9 cellular contexts compared by ENCODE assay signal in genomic region chr7:151863386-151864079, GRCh38. TPM values are rescaled to one million over a fixed set of nuclear protein-coding genes. Genes with fewer than 3 reads are reported as not detected.
DNase-seq lines count a peak whose midpoint lies in the region; ATAC-seq and TF ChIP-seq lines count a peak whose summit lies in the region.
"Had no signal": no experiment of that assay in that cellular context is flagged by ENCODE, and none has a peak within 500 bp of the region (broad histone marks: within the 10 kb centered on the region; RNA-seq: fewer than 3 reads in every experiment).

No MANE protein-coding gene starts in this region.

- POLR2A ChIA-PET in Caco-2 (lab: Charles Lee): no interaction called here

- H3K4me1 Mint-ChIP-seq in Caco-2 (ENCODE audit: low read depth, unreplicated experiment): no peaks in the 10 kb centered on the region
- H3K4me1 Mint-ChIP-seq in memory B cell: peaks cover 26% of the 10 kb centered on the region

- H3K9me3 Mint-ChIP-seq in Caco-2 (ENCODE audit: unreplicated experiment) (no peaks in the 10 kb centered on the region), memory B cell (no peaks in the 10 kb centered on the region)
- H3K9me3 Mint-ChIP-seq: nephron progenitor cell had no signal

- H3K36me3 ChIP-seq in Caco-2 (ENCODE audit: control insufficient read depth, insufficient read depth, low read length): no peaks in the 10 kb centered on the region

- H3K4me3 ChIP-seq in Caco-2 (ENCODE audit: low read depth, low read length): no peak overlapping the region

- H3K36me3 Mint-ChIP-seq in Caco-2 (ENCODE audit: insufficient read depth, unreplicated experiment): no peaks in the 10 kb centered on the region
- H3K36me3 Mint-ChIP-seq in memory B cell: peaks cover 7% of the 10 kb centered on the region

- in situ Hi-C loops in GM13977 (cut with MboI; ENCODE audit: low pct_unique_long_range_greater_than_20kb, low sequenced_read_pairs, unreplicated experiment): no loop called here

- H3K27ac Mint-ChIP-seq in Caco-2 (ENCODE audit: unreplicated experiment) (no peak overlapping the region), memory B cell (peak overlapping the region; percentile 24)
- H3K27ac Mint-ChIP-seq: nephron progenitor cell had no signal

- intact Hi-C loops in Caco-2 (cut with micrococcal nuclease; ENCODE audit: unreplicated experiment): loop anchor here (1.0 kb wide), 1 partner anchor 70 kb away; no protein-coding TSS in a partner anchor

- no peak overlapping the region for H3K4me3 Mint-ChIP-seq in Caco-2 (ENCODE audit: unreplicated experiment)
- peak overlapping the region; percentile 17 for H3K4me3 Mint-ChIP-seq in memory B cell
- H3K4me3 Mint-ChIP-seq: nephron progenitor cell had no signal

- no peaks in the 10 kb centered on the region for H3K27me3 Mint-ChIP-seq in Caco-2 (ENCODE audit: insufficient read depth, unreplicated experiment)
- no peaks in the 10 kb centered on the region for H3K27me3 Mint-ChIP-seq in memory B cell

- BruUV-seq in Caco-2 (replicated peaks; lab: Mats Ljungman, UMichigan): no TSS peak

- DNase-seq in Caco-2 (peak; percentile 65 to 67), GM13977 (ENCODE audit: low spot score) (no peak), SK-N-DZ (ENCODE audit: low spot score) (peak; percentile 43), memory B cell (ENCODE audit: low spot score in 2 of 2) (no peak), 8988T (no peak), NCI-H446 (lab: John Stamatoyannopoulos, UW) (no peak)
- DNase-seq: nephron progenitor cell had no signal

- CTCF ChIA-PET in Caco-2 (lab: Charles Lee): interaction anchor here (0.6 to 1.4 kb wide), 12 partner anchors 12 to 283 kb away, joined by 3 to 14 read pairs (median 4); partner anchors contain the start of gene PRKAG2

- H3K27me3 ChIP-seq in Caco-2 (replicated peaks; ENCODE audit: control insufficient read depth, insufficient read depth, low read length): no peaks in the 10 kb centered on the region

- TF ChIP-seq CTCF in Caco-2 (IDR thresholded peaks at IDR 0.05; ENCODE audit: insufficient read depth in 1 of 2, low read depth in 1 of 2, low read length in 1 of 2, severe bottlenecking in 1 of 2, unreplicated experiment in 1 of 2) (peak; percentile 58 to 79), GM13977 (IDR thresholded peaks at IDR 0.05; ENCODE audit: extremely low read depth, insufficient read depth, missing control alignments) (peak; percentile 12)

- H3K9me3 ChIP-seq in Caco-2: no peaks in the 10 kb centered on the region

- H3K4me1 ChIP-seq in Caco-2: no peaks in the 10 kb centered on the region

- peak; percentile 84 for ATAC-seq in memory B cell (ENCODE audit: low read depth)
- ATAC-seq in HG03378 (IDR thresholded peaks at IDR 0.05; ENCODE audit: unreplicated experiment): no peak
- ATAC-seq: activated CD4-positive, CD25-positive, alpha-beta regulatory T cell treated with anti-CD3 and anti-CD28 coated beads, Interleukin-2, amount 50 U/mL, for 24 hours had no signal

RNA-seq across cellular contexts. Expression of gene PRKAG2, which starts 13.4 kb away (rescaled TPM):
- total RNA-seq in Caco-2 (2022): 14.7 and 15.9 TPM in 2 replicates
- polyA plus RNA-seq in SK-N-DZ (2014; cell fraction: cytosol; rRNA removed): 1.8 and 2.2 TPM in 2 replicates
- polyA plus RNA-seq in SK-N-DZ (2014; cell fraction: nucleus; rRNA removed): 7.7 and 9.3 TPM in 2 replicates

Comparison
In these comparisons a context has a peak if more than half of its experiments do, and no peak if none do; other contexts are left out.
1. DNase-seq: peak in Caco-2 (2 of 2) and SK-N-DZ (single experiment); none in GM13977 (single experiment), memory B cell (0 of 2), 8988T (single experiment) and NCI-H446 (0 of 2).